ENCODE assay signal across 15 cellular contexts in genomic region chr7:4257390-4258111, GRCh38.
A peak's percentile ranks its signal among the peaks of the same experiment; 100 is the strongest.
DNase-seq lines count a peak whose midpoint lies in the region; ATAC-seq, FAIRE-seq and TF ChIP-seq lines count a peak whose summit lies in the region.
"Had no signal": no experiment of that assay in that cellular context is flagged by ENCODE, and none has a peak within 500 bp of the region (broad histone marks: within the 10 kb centered on the region; RNA-seq: fewer than 3 reads in every experiment).

No MANE protein-coding gene starts in this region.

- H3K9me3 Mint-ChIP-seq in WTC11 (peaks cover 9% of the 10 kb centered on the region; the same call in 1 of the 2 replicates), glutamatergic neuron (ENCODE audit: unreplicated experiment) (peaks cover 15% of the 10 kb centered on the region)

- CTCF ChIA-PET in A549 (lab: Yijun Ruan, JAX) (no interaction called here), WTC11 (lab: Charles Lee) (interaction anchor here (0.6 kb wide), 1 partner anchor 74 kb away, joined by 4 read pairs; no protein-coding TSS in a partner anchor)

- no peak overlapping the region for H3K4me2 ChIP-seq in A549

- no peaks in the 10 kb centered on the region for H3K27me3 Mint-ChIP-seq in WTC11 (ENCODE audit: low read depth)
- H3K27me3 Mint-ChIP-seq in glutamatergic neuron (ENCODE audit: unreplicated experiment): peaks cover 13% of the 10 kb centered on the region

- TF ChIP-seq EP300 in A549 (IDR thresholded peaks at IDR 0.05): no peak

- ATAC-seq in A549: no peak
- ATAC-seq in WTC11: no peak
- no peak for ATAC-seq in HG03521 (IDR thresholded peaks at IDR 0.05; ENCODE audit: unreplicated experiment)

- H3K9me3 ChIP-seq in A549: 0 out of 3 replicates have a peak, but pooled peaks cover 4% of the 10 kb centered on the region

- H3K36me3 Mint-ChIP-seq in WTC11 (no peaks in the 10 kb centered on the region), glutamatergic neuron (ENCODE audit: unreplicated experiment) (peaks cover 27% of the 10 kb centered on the region)

- TF ChIP-seq RAD21 in A549 (conservative IDR thresholded peaks at IDR 0.05 in 1 of 2, IDR thresholded peaks at IDR 0.05 in 1 of 2): no peak

- H3K27ac Mint-ChIP-seq in WTC11 (no peak overlapping the region), glutamatergic neuron (ENCODE audit: unreplicated experiment) (no peak overlapping the region)

- POLR2A ChIA-PET in A549 (lab: Yijun Ruan, JAX) (no interaction called here), WTC11 (lab: Charles Lee) (no interaction called here)

- H3K4me1 Mint-ChIP-seq in WTC11: no peaks in the 10 kb centered on the region
- H3K4me1 Mint-ChIP-seq in glutamatergic neuron (ENCODE audit: low read depth, unreplicated experiment): peaks cover 12% of the 10 kb centered on the region

- no peak for DNase-seq in A549 (ENCODE audit: low read depth in 1 of 2, low spot score in 1 of 2)
- DNase-seq in WTC11 (ENCODE audit: low spot score): no peak
- peak; percentile 1 for DNase-seq in glutamatergic neuron
- DNase-seq in posterior vena cava (ENCODE audit: low spot score): peak; percentile 18
- no peak for DNase-seq in kidney tubule cell (ENCODE audit: low spot score)
- no peak for DNase-seq in foreskin melanocyte
- no peak for DNase-seq in HuH-7 (ENCODE audit: low spot score)
- DNase-seq: NCI-H1694 treated with DMSO at 0.1 percent for 48 hours; NCI-H345; NCI-H526 treated with DMSO at 0.1 percent for 48 hours; NK-92 treated with Interleukin-12 subunit alpha and Interleukin-12 subunit beta, amount 100 ng/mL, for 24 hours; OCI-M1 had no signal

- intact Hi-C loops in posterior vena cava (cut with DNase I): no loop called here

- TF ChIP-seq CTCF in A549 (IDR thresholded peaks at IDR 0.05) (no peak), WTC11 (IDR thresholded peaks at IDR 0.05) (no peak), glutamatergic neuron (IDR thresholded peaks at IDR 0.05; ENCODE audit: partially characterized antibody, unreplicated experiment) (no peak)

- no peaks in the 10 kb centered on the region for H3K4me1 ChIP-seq in A549

- no peak for TF ChIP-seq POLR2A in A549 (IDR thresholded peaks at IDR 0.05; ENCODE audit: low read length)

- no peak overlapping the region for H3K27ac ChIP-seq in A549
- H3K27ac ChIP-seq: C4-2B, RWPE1 had no signal

- H3K4me3 ChIP-seq in A549: no peak overlapping the region

- no peak for FAIRE-seq in A549 (lab: Jason Lieb, UNC)

- H3K4me3 Mint-ChIP-seq in WTC11: no peak overlapping the region
- H3K4me3 Mint-ChIP-seq in glutamatergic neuron (ENCODE audit: unreplicated experiment): no peak overlapping the region

- WGBS in A549 (ENCODE audit: missing lambda C conversion rate): 50% methylated on average over 7 of the region's 7 CpGs

TF ChIP-seq in A549, 52 proteins besides CTCF, POLR2A, EP300 and RAD21:
- TF ChIP-seq USF2 (IDR thresholded peaks at IDR 0.05): 0 out of 2 replicates have a peak, but pooled peaks have one; percentile 20
- TF ChIP-seq EHF (CRISPR knock-in tag; IDR thresholded peaks at IDR 0.05): no peak

TF ChIP-seq in WTC11, 78 proteins besides CTCF, POLR2A, EP300 and RAD21:
- no peak for TF ChIP-seq SP1 (CRISPR knock-in tag; conservative IDR thresholded peaks at IDR 0.05)
- TF ChIP-seq, protein P1, sequence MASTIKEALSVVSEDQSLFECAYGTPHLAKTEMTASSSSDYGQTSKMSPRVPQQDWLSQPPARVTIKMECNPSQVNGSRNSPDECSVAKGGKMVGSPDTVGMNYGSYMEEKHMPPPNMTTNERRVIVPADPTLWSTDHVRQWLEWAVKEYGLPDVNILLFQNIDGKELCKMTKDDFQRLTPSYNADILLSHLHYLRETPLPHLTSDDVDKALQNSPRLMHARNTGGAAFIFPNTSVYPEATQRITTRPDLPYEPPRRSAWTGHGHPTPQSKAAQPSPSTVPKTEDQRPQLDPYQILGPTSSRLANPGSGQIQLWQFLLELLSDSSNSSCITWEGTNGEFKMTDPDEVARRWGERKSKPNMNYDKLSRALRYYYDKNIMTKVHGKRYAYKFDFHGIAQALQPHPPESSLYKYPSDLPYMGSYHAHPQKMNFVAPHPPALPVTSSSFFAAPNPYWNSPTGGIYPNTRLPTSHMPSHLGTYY (CRISPR knock-in tag; IDR thresholded peaks at IDR 0.05): no peak
- TF ChIP-seq ZNF317 (CRISPR knock-in tag; IDR thresholded peaks at IDR 0.05; ENCODE audit: borderline replicate concordance, low read depth): no peak
- TF ChIP-seq, protein P2, sequence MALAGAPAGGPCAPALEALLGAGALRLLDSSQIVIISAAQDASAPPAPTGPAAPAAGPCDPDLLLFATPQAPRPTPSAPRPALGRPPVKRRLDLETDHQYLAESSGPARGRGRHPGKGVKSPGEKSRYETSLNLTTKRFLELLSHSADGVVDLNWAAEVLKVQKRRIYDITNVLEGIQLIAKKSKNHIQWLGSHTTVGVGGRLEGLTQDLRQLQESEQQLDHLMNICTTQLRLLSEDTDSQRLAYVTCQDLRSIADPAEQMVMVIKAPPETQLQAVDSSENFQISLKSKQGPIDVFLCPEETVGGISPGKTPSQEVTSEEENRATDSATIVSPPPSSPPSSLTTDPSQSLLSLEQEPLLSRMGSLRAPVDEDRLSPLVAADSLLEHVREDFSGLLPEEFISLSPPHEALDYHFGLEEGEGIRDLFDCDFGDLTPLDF (CRISPR knock-in tag; IDR thresholded peaks at IDR 0.05): no peak
- peak; percentile 35; the same call in 1 of the 2 replicates for TF ChIP-seq USF1 (CRISPR knock-in tag; IDR thresholded peaks at IDR 0.05)
- TF ChIP-seq, protein P3, sequence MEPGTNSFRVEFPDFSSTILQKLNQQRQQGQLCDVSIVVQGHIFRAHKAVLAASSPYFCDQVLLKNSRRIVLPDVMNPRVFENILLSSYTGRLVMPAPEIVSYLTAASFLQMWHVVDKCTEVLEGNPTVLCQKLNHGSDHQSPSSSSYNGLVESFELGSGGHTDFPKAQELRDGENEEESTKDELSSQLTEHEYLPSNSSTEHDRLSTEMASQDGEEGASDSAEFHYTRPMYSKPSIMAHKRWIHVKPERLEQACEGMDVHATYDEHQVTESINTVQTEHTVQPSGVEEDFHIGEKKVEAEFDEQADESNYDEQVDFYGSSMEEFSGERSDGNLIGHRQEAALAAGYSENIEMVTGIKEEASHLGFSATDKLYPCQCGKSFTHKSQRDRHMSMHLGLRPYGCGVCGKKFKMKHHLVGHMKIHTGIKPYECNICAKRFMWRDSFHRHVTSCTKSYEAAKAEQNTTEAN (CRISPR knock-in tag; IDR thresholded peaks at IDR 0.05): no peak
- peak; percentile 68 for TF ChIP-seq USF2 (CRISPR knock-in tag; IDR thresholded peaks at IDR 0.05)

Comparison
In these comparisons a context has a peak if more than half of its experiments do, and no peak if none do; other contexts are left out.
1. DNase-seq: peak in glutamatergic neuron (single experiment) and posterior vena cava (single experiment); none in A549 (0 of 2), WTC11 (single experiment), kidney tubule cell (single experiment), foreskin melanocyte (single experiment) and HuH-7 (single experiment).
2. Of the 8 proteins assayed by ChIP-seq in both WTC11 and A549: peak only in WTC11: none; only in A549: none; in both: USF2; in neither: 7.